1 cellular context compared by ENCODE assay signal in genomic region chr7:51255050-51255449, GRCh38.
TF ChIP-seq lines count a peak whose summit lies in the region.

No MANE protein-coding gene starts in this region.

TF ChIP-seq in WTC11, 78 proteins besides CTCF, POLR2A, EP300 and RAD21 (continued from another document):
- TF ChIP-seq ZNF425 (CRISPR knock-in tag; conservative IDR thresholded peaks at IDR 0.05) (no peak), ZNF138 (CRISPR knock-in tag; conservative IDR thresholded peaks at IDR 0.05) (no peak), TCF7 (CRISPR knock-in tag; IDR thresholded peaks at IDR 0.05; ENCODE audit: low read depth) (no peak), FOXP1 (CRISPR knock-in tag; IDR thresholded peaks at IDR 0.05; ENCODE audit: borderline replicate concordance) (no peak)
- TF ChIP-seq, protein P1, sequence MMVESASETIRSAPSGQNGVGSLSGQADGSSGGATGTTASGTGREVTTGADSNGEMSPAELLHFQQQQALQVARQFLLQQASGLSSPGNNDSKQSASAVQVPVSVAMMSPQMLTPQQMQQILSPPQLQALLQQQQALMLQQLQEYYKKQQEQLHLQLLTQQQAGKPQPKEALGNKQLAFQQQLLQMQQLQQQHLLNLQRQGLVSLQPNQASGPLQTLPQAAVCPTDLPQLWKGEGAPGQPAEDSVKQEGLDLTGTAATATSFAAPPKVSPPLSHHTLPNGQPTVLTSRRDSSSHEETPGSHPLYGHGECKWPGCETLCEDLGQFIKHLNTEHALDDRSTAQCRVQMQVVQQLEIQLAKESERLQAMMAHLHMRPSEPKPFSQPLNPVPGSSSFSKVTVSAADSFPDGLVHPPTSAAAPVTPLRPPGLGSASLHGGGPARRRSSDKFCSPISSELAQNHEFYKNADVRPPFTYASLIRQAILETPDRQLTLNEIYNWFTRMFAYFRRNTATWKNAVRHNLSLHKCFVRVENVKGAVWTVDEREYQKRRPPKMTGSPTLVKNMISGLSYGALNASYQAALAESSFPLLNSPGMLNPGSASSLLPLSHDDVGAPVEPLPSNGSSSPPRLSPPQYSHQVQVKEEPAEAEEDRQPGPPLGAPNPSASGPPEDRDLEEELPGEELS (CRISPR knock-in tag; IDR thresholded peaks at IDR 0.05) = no peak
TF ChIP-seq in WTC11: peak in this region for 0.
